In the genomic region with DNA sequence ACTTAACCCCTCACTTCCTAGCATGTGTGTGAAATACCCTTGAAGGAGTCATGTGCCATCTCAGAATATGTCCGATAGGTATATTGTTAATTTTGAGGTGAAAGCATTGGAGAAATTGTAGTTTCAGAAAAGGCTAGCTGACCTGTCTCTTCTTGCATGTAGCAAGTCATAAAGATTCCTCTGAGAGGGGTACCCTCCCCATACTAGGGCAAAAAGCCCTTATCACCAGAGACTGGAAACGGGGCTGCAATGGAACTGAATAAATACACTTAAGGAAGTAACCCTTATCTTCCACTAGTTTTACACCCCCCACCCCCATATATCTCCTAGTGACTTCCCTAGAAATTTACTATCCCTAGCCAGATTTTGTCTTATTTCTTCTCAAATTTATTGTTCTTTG, we compare ENCODE assay signal across 8 cellular contexts. TPM values are rescaled to one million over a fixed set of nuclear protein-coding genes. Genes with fewer than 3 reads are reported as not detected.
DNase-seq lines count a peak whose midpoint lies in the region; ATAC-seq and TF ChIP-seq lines count a peak whose summit lies in the region.

No MANE protein-coding gene starts in this region.

- peak; percentile 18 for DNase-seq in CD1c-positive myeloid dendritic cell (ENCODE audit: extremely low spot score)
- no peak for DNase-seq in BE2C
- no peak for DNase-seq in activated CD8-positive, alpha-beta memory T cell treated with anti-CD3 and anti-CD28 coated beads, Interleukin-2, amount 50 U/mL, for 48 hours

- H3K36me3 ChIP-seq in OCI-LY1 (ENCODE audit: insufficient read depth, low read length): peaks cover 10% of the 10 kb centered on the region; the same call in 1 of the 2 replicates
- peaks cover 15 to 34% of the 10 kb centered on the region in 2 donors for H3K36me3 ChIP-seq in duodenal mucosa (ENCODE audit: control insufficient read depth in 1 of 2, insufficient read depth in 2 of 2, low read length in 2 of 2)
- peaks cover 32% of the 10 kb centered on the region for H3K36me3 ChIP-seq in neutrophil
- peaks cover 17% of the 10 kb centered on the region for H3K36me3 ChIP-seq in BE2C

- no peaks in the 10 kb centered on the region for H4K20me1 ChIP-seq in OCI-LY1 (ENCODE audit: insufficient read depth, low read length)

- H3K4me1 ChIP-seq in OCI-LY1 (ENCODE audit: insufficient read depth, low read length, severe bottlenecking): peaks cover 21% of the 10 kb centered on the region
- H3K4me1 ChIP-seq in duodenal mucosa (ENCODE audit: control insufficient read depth in 1 of 2, insufficient read depth in 2 of 2, low read length in 2 of 2): peaks cover 18 to 26% of the 10 kb centered on the region in 2 donors
- H3K4me1 ChIP-seq in neutrophil (ENCODE audit: control insufficient read depth in 1 of 2, insufficient read depth in 1 of 2, low read depth in 1 of 2, low read length in 1 of 2): peaks cover 59 to 64% of the 10 kb centered on the region in 2 experiments
- H3K4me1 ChIP-seq in BE2C: no peaks in the 10 kb centered on the region

- peak overlapping the region; percentile 69 for H3K4me2 ChIP-seq in OCI-LY1 (ENCODE audit: low read length)

- H3K27me3 ChIP-seq in OCI-LY1 (ENCODE audit: insufficient read depth, low read length) (no peaks in the 10 kb centered on the region), duodenal mucosa (ENCODE audit: control insufficient read depth in 1 of 2, insufficient read depth in 2 of 2, low read length in 2 of 2) (no peaks in the 10 kb centered on the region), neutrophil (no peaks in the 10 kb centered on the region), BE2C (no peaks in the 10 kb centered on the region)

- peaks cover 10% of the 10 kb centered on the region for H3K79me2 ChIP-seq in OCI-LY1 (ENCODE audit: insufficient read depth, low read length)

- H3K9me3 ChIP-seq in OCI-LY1 (ENCODE audit: low read length) (no peaks in the 10 kb centered on the region), duodenal mucosa (ENCODE audit: control insufficient read depth in 1 of 2, low read length in 2 of 2) (no peaks in the 10 kb centered on the region), neutrophil (no peaks in the 10 kb centered on the region), BE2C (no peaks in the 10 kb centered on the region)

- H3K27ac ChIP-seq in OCI-LY1 (ENCODE audit: low read depth, low read length, poor library complexity, severe bottlenecking) (no peak overlapping the region), duodenal mucosa (ENCODE audit: low read depth, low read length) (peak overlapping the region; percentile 95), neutrophil (peak overlapping the region; percentile 95)

- H3K4me3 ChIP-seq in OCI-LY1 (ENCODE audit: low read depth, low read length, poor library complexity, severe bottlenecking): peak overlapping the region; percentile 78
- peak overlapping the region; percentile 75 to 88 for H3K4me3 ChIP-seq in duodenal mucosa (ENCODE audit: low read depth in 1 of 2, low read length in 2 of 2)
- peak overlapping the region; percentile 84 to 100 for H3K4me3 ChIP-seq in neutrophil (ENCODE audit: low read depth in 1 of 2, low read length in 1 of 2)
- no peak overlapping the region for H3K4me3 ChIP-seq in BE2C (ENCODE audit: low read depth, low read length)

- ATAC-seq in GM18870 (IDR thresholded peaks at IDR 0.05; ENCODE audit: unreplicated experiment): no peak
- no peak for ATAC-seq in GM18909 (IDR thresholded peaks at IDR 0.05; ENCODE audit: poor library complexity, unreplicated experiment)

- H3K9ac ChIP-seq in OCI-LY1 (ENCODE audit: low read length) (peak overlapping the region; percentile 62), duodenal mucosa (ENCODE audit: low read depth in 1 of 2, low read length in 2 of 2) (peak overlapping the region; percentile 81 to 90)

- H2AFZ ChIP-seq in OCI-LY1 (ENCODE audit: low read length): no peak overlapping the region

- H3K9me2 ChIP-seq in OCI-LY1 (ENCODE audit: low read depth, low read length): no peaks in the 10 kb centered on the region

- TF ChIP-seq CTCF in OCI-LY1 (IDR thresholded peaks at IDR 0.05; ENCODE audit: low read length): no peak
- TF ChIP-seq CTCF in neutrophil (IDR thresholded peaks at IDR 0.05): no peak
- TF ChIP-seq CTCF in BE2C (IDR thresholded peaks at IDR 0.05; ENCODE audit: low read depth, low read length): no peak

- H3F3A ChIP-seq in OCI-LY1 (ENCODE audit: insufficient read depth, low read length): no peaks in the 10 kb centered on the region

RNA-seq across cellular contexts. Expression of gene SF3B6, which starts 1.8 kb away (rescaled TPM):
- polyA plus RNA-seq in BE2C (2012; ENCODE audit: insufficient read depth, insufficient read length, low read depth): 249 TPM

RNA-seq across cellular contexts. Expression of gene TP53I3, which starts 6.8 kb away (rescaled TPM):
- polyA plus RNA-seq in BE2C (2012; ENCODE audit: insufficient read depth, insufficient read length, low read depth): 63.8 TPM

RNA-seq across cellular contexts. Expression of gene FKBP1B, which starts 28.3 kb away (rescaled TPM):
- 11.0 TPM for polyA plus RNA-seq in BE2C (2012; ENCODE audit: insufficient read depth, insufficient read length, low read depth)

RNA-seq across cellular contexts. Expression of gene WDCP, which starts 30.7 kb away (rescaled TPM):
- 11.6 TPM for polyA plus RNA-seq in BE2C (2012; ENCODE audit: insufficient read depth, insufficient read length, low read depth)

RNA-seq across cellular contexts. Expression of gene PFN4, which starts 45.3 kb away (rescaled TPM):
- not detected for polyA plus RNA-seq in BE2C (2012; ENCODE audit: insufficient read depth, insufficient read length, low read depth)
